In genomic region chr7:157502701-157503111, GRCh38 we compare ENCODE assay signal across 8 cellular contexts.
A peak's percentile ranks its signal among the peaks of the same experiment; 100 is the strongest.
DNase-seq lines count a peak whose midpoint lies in the region; ATAC-seq lines count a peak whose summit lies in the region.

No MANE protein-coding gene starts in this region.

- DNase-seq in activated gamma-delta T cell treated with Interleukin-2 at 50 U/mL for 16 hours: peak; percentile 56
- no peak for DNase-seq in activated gamma-delta T cell (lab: John Stamatoyannopoulos, UW)
- peak; percentile 30 for DNase-seq in activated T-helper 9 cell treated with anti-CD3 and anti-CD28 coated beads, Interleukin-2, amount 50 U/mL, for 16 hours (ENCODE audit: low read depth)
- peak; percentile 64 for DNase-seq in mesenteric fat pad (ENCODE audit: low spot score)
- no peak for DNase-seq in Ammon's horn (ENCODE audit: low spot score)
- DNase-seq in AG20443 (ENCODE audit: low spot score): no peak
- DNase-seq in NCI-H187 (lab: John Stamatoyannopoulos, UW): no peak

- no peak for ATAC-seq in HG03095 (IDR thresholded peaks at IDR 0.05; ENCODE audit: unreplicated experiment)

Comparison
In these comparisons a context has a peak if more than half of its experiments do, and no peak if none do; other contexts are left out.
1. DNase-seq: peak in activated gamma-delta T cell treated with Interleukin-2 at 50 U/mL for 16 hours (single experiment), activated T-helper 9 cell treated with anti-CD3 and anti-CD28 coated beads, Interleukin-2, amount 50 U/mL, for 16 hours (single experiment) and mesenteric fat pad (single experiment); none in activated gamma-delta T cell (single experiment), Ammon's horn (single experiment), AG20443 (single experiment) and NCI-H187 (0 of 2).